9 cellular contexts compared by ENCODE assay signal in genomic region chr17:835263-835662, GRCh38. TPM values are rescaled to one million over a fixed set of nuclear protein-coding genes. Genes with fewer than 3 reads are reported as not detected.
DNase-seq lines count a peak whose midpoint lies in the region; ATAC-seq, FAIRE-seq and TF ChIP-seq lines count a peak whose summit lies in the region.
"Had no signal": no experiment of that assay in that cellular context is flagged by ENCODE, and none has a peak within 500 bp of the region (broad histone marks: within the 10 kb centered on the region; RNA-seq: fewer than 3 reads in every experiment).

No MANE protein-coding gene starts in this region.

- H2BK12ac ChIP-seq in H1 (ENCODE audit: low read depth, low read length) = no peak overlapping the region

- H3K27ac Mint-ChIP-seq in mesothelial cell of epicardium = peak overlapping the region; percentile 95

- no peak overlapping the region for H3K9ac ChIP-seq in HUES48 (ENCODE audit: low read depth, low read length)
- H3K9ac ChIP-seq in H1 (replicated peaks in 1 of 4; ENCODE audit: extremely low read depth in 1 of 4, low read depth in 3 of 4, low read length in 3 of 4) = no peak overlapping the region

- H3K9me3 ChIP-seq in HUES48 (ENCODE audit: control insufficient read depth, insufficient read depth, low read length) (no peaks in the 10 kb centered on the region), H1 (ENCODE audit: insufficient read depth in 2 of 2, low read depth in 1 of 2, low read length in 1 of 2) (no peaks in the 10 kb centered on the region)

- H3K23me2 ChIP-seq in H1 (ENCODE audit: low read depth, low read length) = no peaks in the 10 kb centered on the region

- no peak for TF ChIP-seq POLR2A in H1 (IDR thresholded peaks at IDR 0.05; ENCODE audit: control extremely low read depth in 1 of 2, low read depth in 2 of 2, low read length in 2 of 2)

- H3K4me2 ChIP-seq in H1 (ENCODE audit: insufficient read depth in 1 of 2, low read depth in 2 of 2, low read length in 2 of 2) = no peak overlapping the region

- no peak overlapping the region for H3K18ac ChIP-seq in H1 (ENCODE audit: extremely low read depth, low read length)

- peak; percentile 98 for DNase-seq in ACHN
- peak in 1 of 2 experiments; percentile 23 for DNase-seq in H1 (ENCODE audit: low read depth in 1 of 2, low spot score in 2 of 2)
- DNase-seq in mesothelial cell of epicardium (ENCODE audit: low spot score in 2 of 2, unreplicated experiment in 2 of 2) = no peak
- no peak for DNase-seq in SIG-M5 treated with dmso at 0.1 percent for 504 hours (lab: John Stamatoyannopoulos, UW; ENCODE audit: unreplicated experiment)
- no peak for DNase-seq in GM13977 (ENCODE audit: low spot score)
- DNase-seq: activated CD8-positive, alpha-beta memory T cell treated with anti-CD3 and anti-CD28 coated beads for 24 hours had no signal

- H3K36me3 Mint-ChIP-seq in mesothelial cell of epicardium = peaks cover 17% of the 10 kb centered on the region

- no peak overlapping the region for H3K4me3 ChIP-seq in HUES48 (ENCODE audit: low read depth, low read length)
- no peak overlapping the region for H3K4me3 ChIP-seq in H1 (ENCODE audit: extremely low read depth in 1 of 4, insufficient read depth in 2 of 4, low read depth in 3 of 4, low read length in 4 of 4)

- H3K4me1 Mint-ChIP-seq in mesothelial cell of epicardium = peaks cover 12% of the 10 kb centered on the region

- H3K27ac ChIP-seq in HUES48 (ENCODE audit: low read depth, low read length) = peak overlapping the region; percentile 72
- no peak overlapping the region for H3K27ac ChIP-seq in H1 (ENCODE audit: low read depth, low read length)

- in situ Hi-C loops in ACHN (cut with HindIII; ENCODE audit: low pct_ligation_motif_present, low pct_unique_long_range_greater_than_20kb, low sequenced_read_pairs) (no loop called here), GM13977 (cut with MboI; ENCODE audit: low pct_unique_long_range_greater_than_20kb, low sequenced_read_pairs, unreplicated experiment) (no loop called here)

- H4K91ac ChIP-seq in H1 (replicated peaks; ENCODE audit: insufficient read length, low read length) = no peak overlapping the region

- no peak for TF ChIP-seq RAD21 in H1 (IDR thresholded peaks at IDR 0.05 in 1 of 2, conservative IDR thresholded peaks at IDR 0.05 in 1 of 2; ENCODE audit: low read depth in 2 of 2, low read length in 2 of 2)

- H2BK5ac ChIP-seq in H1 (ENCODE audit: low read depth, low read length) = no peak overlapping the region

- no peak overlapping the region for H3K4ac ChIP-seq in H1 (replicated peaks; ENCODE audit: insufficient read length, low read depth, low read length)

- H3K27me3 ChIP-seq in HUES48 (ENCODE audit: control insufficient read depth, insufficient read depth, low read length) (no peaks in the 10 kb centered on the region), H1 (replicated peaks in 1 of 4; ENCODE audit: control insufficient read depth in 3 of 4, extremely low read depth in 1 of 4, insufficient read depth in 3 of 4, low read length in 3 of 4) (no peaks in the 10 kb centered on the region)

- no peak overlapping the region for H3K14ac ChIP-seq in H1 (ENCODE audit: insufficient read length)

- no peak overlapping the region for H2BK15ac ChIP-seq in H1 (ENCODE audit: low read length)

- peaks cover 0 to 2% of the 10 kb centered on the region in 2 experiments for H4K20me1 ChIP-seq in H1 (replicated peaks in 1 of 2; ENCODE audit: control insufficient read depth in 1 of 2, insufficient read depth in 2 of 2, low read length in 2 of 2)

- H3K36me3 ChIP-seq in HUES48 (ENCODE audit: control insufficient read depth, insufficient read depth, low read length) (no peaks in the 10 kb centered on the region; the same call in 1 of the 2 replicates), H1 (ENCODE audit: control insufficient read depth in 2 of 4, insufficient read depth in 4 of 4, low read length in 3 of 4) (no peaks in the 10 kb centered on the region)

- H3K79me2 ChIP-seq in H1 (ENCODE audit: control insufficient read depth in 1 of 2, insufficient read depth in 2 of 2, low read length in 2 of 2) = peaks cover 0 to 39% of the 10 kb centered on the region in 2 experiments; a peak in 2 of 4 replicates

- H2BK20ac ChIP-seq in H1 (ENCODE audit: low read length) = no peak overlapping the region

- no peak overlapping the region for H3K4me3 Mint-ChIP-seq in mesothelial cell of epicardium

- H2AK5ac ChIP-seq in H1 (ENCODE audit: low read depth, low read length) = no peak overlapping the region

- H3K27me3 Mint-ChIP-seq in mesothelial cell of epicardium (ENCODE audit: low read depth) = no peaks in the 10 kb centered on the region

- H4K8ac ChIP-seq in H1 (ENCODE audit: extremely low read depth, insufficient read depth, low read length) = no peak overlapping the region

- CTCF ChIA-PET in H1 (lab: Charles Lee; ENCODE audit: partially characterized antibody) = interaction anchor here (0.9 to 1.6 kb wide), 2 partner anchors 40 to 43 kb away, joined by 3 to 4 read pairs; no protein-coding TSS in a partner anchor

- no peak overlapping the region for H4K5ac ChIP-seq in H1 (ENCODE audit: insufficient read length, low read depth, low read length)

- no peak for ATAC-seq in GM18870 (IDR thresholded peaks at IDR 0.05; ENCODE audit: unreplicated experiment)
- no peak for ATAC-seq in GM21526 (IDR thresholded peaks at IDR 0.05; ENCODE audit: low FRiP score, unreplicated experiment)

- no peak overlapping the region for H3K56ac ChIP-seq in H1 (replicated peaks; ENCODE audit: insufficient read length, low read depth, low read length)

- H3K9me3 Mint-ChIP-seq in mesothelial cell of epicardium = peaks cover 8% of the 10 kb centered on the region

- TF ChIP-seq CTCF in H1 (IDR thresholded peaks at IDR 0.05; ENCODE audit: control extremely low read depth in 1 of 3, insufficient read depth in 1 of 3, low read depth in 1 of 3, low read length in 3 of 3) = no peak
- TF ChIP-seq CTCF in mesothelial cell of epicardium (IDR thresholded peaks at IDR 0.05; ENCODE audit: unreplicated experiment) = no peak
- no peak for TF ChIP-seq CTCF in GM13977 (IDR thresholded peaks at IDR 0.05; ENCODE audit: extremely low read depth, insufficient read depth, missing control alignments)

- H2BK120ac ChIP-seq in H1 (replicated peaks; ENCODE audit: low read depth, low read length) = no peak overlapping the region

- WGBS in H1 (ENCODE audit: extremely low coverage in 1 of 2, insufficient coverage in 1 of 2, insufficient read length in 1 of 2, insufficient replicate concordance in 2 of 2, low coverage in 1 of 2, low lambda C conversion rate in 2 of 2, missing lambda C conversion rate in 1 of 2), 2 experiments = 65% methylated on average over 6 of the region's 9 CpGs; no CpG with 5 or more reads in 1 of the 2 experiments

- POLR2A ChIA-PET in H1 (lab: Charles Lee; ENCODE audit: partially characterized antibody) = no interaction called here

- no peak overlapping the region for H3K23ac ChIP-seq in H1 (ENCODE audit: insufficient read length)

- TF ChIP-seq EP300 in H1 (IDR thresholded peaks at IDR 0.05; ENCODE audit: borderline replicate concordance in 1 of 2, low read depth in 2 of 2, low read length in 2 of 2) = no peak

- peaks cover 16% of the 10 kb centered on the region for H3K79me1 ChIP-seq in H1 (ENCODE audit: low read depth, low read length)

- no peak overlapping the region for H2AFZ ChIP-seq in H1 (ENCODE audit: low read length)

- peaks cover 5% of the 10 kb centered on the region for H3K4me1 ChIP-seq in HUES48 (ENCODE audit: control insufficient read depth, insufficient read depth, low read length)
- H3K4me1 ChIP-seq in H1 (replicated peaks in 1 of 4; ENCODE audit: control insufficient read depth in 3 of 4, insufficient read depth in 4 of 4, low read length in 3 of 4) = peaks cover 0 to 3% (median 0%) of the 10 kb centered on the region in 4 experiments; a peak in 3 of 7 replicates

- FAIRE-seq in H1 (lab: Jason Lieb, UNC) = peak; percentile 65

TF ChIP-seq in H1, 55 proteins besides CTCF, POLR2A, EP300 and RAD21:
- TF ChIP-seq TEAD4 (IDR thresholded peaks at IDR 0.05; ENCODE audit: low read depth, low read length) (peak; percentile 89), SIRT6 (IDR thresholded peaks at IDR 0.05; ENCODE audit: low read length) (no peak)

RNA-seq across cellular contexts. Expression of gene MRM3, which starts 53.1 kb away (rescaled TPM):
- 20.8 and 22.3 TPM in 2 replicates for total RNA-seq in H1 (2021; fragmentation: NEBNext Ultra II Directional; extraction: Animal tissue kit (Norgen Biotek cat#: 25700))
- 10.1 and 10.7 TPM in 2 replicates for polyA plus RNA-seq in H1 (2011; rRNA removed)
- polyA plus RNA-seq in H1 (2011; cell fraction: cytosol; rRNA removed) = 19.0 TPM
- polyA plus RNA-seq in H1 (2011; cell fraction: nucleus; rRNA removed) = 10.9 TPM
- polyA plus RNA-seq in H1 (2012, experiment 1 of 2) = 15.8 to 20.2 TPM (median 16.4 TPM) in 4 replicates
- 14.2 TPM for polyA plus RNA-seq in H1 (2012, experiment 2 of 2)
- 12.4 TPM for polyA plus RNA-seq in H1 (2013, experiment 1 of 2)
- polyA plus RNA-seq in H1 (2013, experiment 2 of 2) = 12.6 TPM
- 11.5 and 14.0 TPM in 2 replicates for polyA minus RNA-seq in H1 (2011; rRNA and poly(A)+ RNA removed)
- 14.1 TPM for polyA minus RNA-seq in H1 (2011; cell fraction: cytosol; rRNA and poly(A)+ RNA removed)
- 35.0 TPM for polyA minus RNA-seq in H1 (2011; cell fraction: nucleus; rRNA and poly(A)+ RNA removed)
- 13.5 to 18.9 TPM (median 16.5 TPM) in 3 replicates for total RNA-seq in mesothelial cell of epicardium

RNA-seq across cellular contexts. Expression of gene GLOD4, which starts 53.2 kb away (rescaled TPM):
- total RNA-seq in H1 (2021; fragmentation: NEBNext Ultra II Directional; extraction: Animal tissue kit (Norgen Biotek cat#: 25700)) = 81.3 and 85.3 TPM in 2 replicates
- 24.5 and 36.8 TPM in 2 replicates for polyA plus RNA-seq in H1 (2011; rRNA removed)
- polyA plus RNA-seq in H1 (2011; cell fraction: cytosol; rRNA removed) = 55.4 TPM
- 12.7 TPM for polyA plus RNA-seq in H1 (2011; cell fraction: nucleus; rRNA removed)
- 87.7 to 101 TPM (median 89.9 TPM) in 4 replicates for polyA plus RNA-seq in H1 (2012, experiment 1 of 2)
- 44.3 TPM for polyA plus RNA-seq in H1 (2012, experiment 2 of 2)
- 38.2 TPM for polyA plus RNA-seq in H1 (2013, experiment 1 of 2)
- polyA plus RNA-seq in H1 (2013, experiment 2 of 2) = 38.0 TPM
- polyA minus RNA-seq in H1 (2011; rRNA and poly(A)+ RNA removed) = 23.8 and 24.3 TPM in 2 replicates
- 19.1 TPM for polyA minus RNA-seq in H1 (2011; cell fraction: cytosol; rRNA and poly(A)+ RNA removed)
- 15.5 TPM for polyA minus RNA-seq in H1 (2011; cell fraction: nucleus; rRNA and poly(A)+ RNA removed)
- 72.1 to 77.2 TPM (median 76.9 TPM) in 3 replicates for total RNA-seq in mesothelial cell of epicardium
